In genomic region chr12:30594509-30594908, GRCh38 we compare ENCODE assay signal across 37 cellular contexts.
"Had no signal": no experiment of that assay in that cellular context is flagged by ENCODE, and none has a peak within 500 bp of the region (broad histone marks: within the 10 kb centered on the region; RNA-seq: fewer than 3 reads in every experiment).

No MANE protein-coding gene starts in this region.

- H3K4me3 Mint-ChIP-seq: activated B cell treated with CpG ODN at 0.5 μM for 24 hours; activated CD4-positive, alpha-beta memory T cell treated with anti-CD3 and anti-CD28 coated beads, Interleukin-2, amount 10 ng/mL, durations not matched to agents 7 days and 5 days; activated CD4-positive, alpha-beta T cell treated with anti-CD3 and anti-CD28 coated beads, Interleukin-2, amount 10 ng/mL, durations not matched to agents 24 days and 14 days; activated CD8-positive, alpha-beta memory T cell treated with anti-CD3 and anti-CD28 coated beads, Interleukin-2, amount 10 ng/mL, durations not matched to agents 7 days and 5 days; activated CD8-positive, alpha-beta T cell treated with anti-CD3 and anti-CD28 coated beads, Interleukin-2, amount 10 ng/mL, durations not matched to agents 7 days and 5 days; activated naive CD4-positive, alpha-beta T cell treated with anti-CD3 and anti-CD28 coated beads, Interleukin-2, amount 10 ng/mL, durations not matched to agents 7 days and 5 days; activated naive CD4-positive, alpha-beta T cell treated with anti-CD3 and anti-CD28 coated beads, Interleukin-2, amount 50 U/mL, for 24 hours; activated naive CD8-positive, alpha-beta T cell; activated naive CD8-positive, alpha-beta T cell treated with anti-CD3 and anti-CD28 coated beads, Interleukin-2, amount 10 ng/mL, durations not matched to agents 7 days and 5 days; activated naive CD8-positive, alpha-beta T cell treated with anti-CD3 and anti-CD28 coated beads, Interleukin-2, amount 50 U/mL, for 24 hours; activated T-cell treated with anti-CD3 and anti-CD28 coated beads, Interleukin-2, amount 50 U/mL, for 24 hours; brain; central memory CD8-positive, alpha-beta T cell; T-helper 1 cell treated with Interleukin-12 subunit alpha and Interleukin-12 subunit beta and Interleukin-4 antibody, amounts not matched to agents 30 μg/mL and 1 μg/mL, for 36 hours; T-helper 2 cell treated with Interferon-gamma antibody and Interleukin-4, amounts not matched to agents 5 μg/mL and 100 μg/mL, for 36 hours had no signal

- H3K27me3 Mint-ChIP-seq: activated B cell treated with CpG ODN at 0.5 μM for 24 hours; activated CD4-positive, alpha-beta memory T cell treated with anti-CD3 and anti-CD28 coated beads, Interleukin-2, amount 10 ng/mL, durations not matched to agents 7 days and 5 days; activated CD4-positive, alpha-beta T cell treated with anti-CD3 and anti-CD28 coated beads, Interleukin-2, amount 10 ng/mL, durations not matched to agents 24 days and 14 days; activated CD8-positive, alpha-beta memory T cell treated with anti-CD3 and anti-CD28 coated beads, Interleukin-2, amount 10 ng/mL, durations not matched to agents 7 days and 5 days; activated naive CD4-positive, alpha-beta T cell treated with anti-CD3 and anti-CD28 coated beads, Interleukin-2, amount 10 ng/mL, durations not matched to agents 7 days and 5 days; activated naive CD4-positive, alpha-beta T cell treated with anti-CD3 and anti-CD28 coated beads, Interleukin-2, amount 50 U/mL, for 24 hours; activated naive CD8-positive, alpha-beta T cell; activated naive CD8-positive, alpha-beta T cell treated with anti-CD3 and anti-CD28 coated beads, Interleukin-2, amount 10 ng/mL, durations not matched to agents 7 days and 5 days; activated naive CD8-positive, alpha-beta T cell treated with anti-CD3 and anti-CD28 coated beads, Interleukin-2, amount 50 U/mL, for 24 hours; activated T-cell treated with anti-CD3 and anti-CD28 coated beads, Interleukin-2, amount 50 U/mL, for 24 hours; central memory CD8-positive, alpha-beta T cell had no signal

- H3K9me3 ChIP-seq: ascending aorta had no signal

- ATAC-seq: activated CD8-positive, alpha-beta memory T cell treated with anti-CD3 and anti-CD28 coated beads, Interleukin-2, amount 10 ng/mL, durations not matched to agents 7 days and 5 days; activated CD8-positive, alpha-beta T cell treated with anti-CD3 and anti-CD28 coated beads, Interleukin-2, amount 10 ng/mL, durations not matched to agents 7 days and 5 days; activated naive CD8-positive, alpha-beta T cell treated with anti-CD3 and anti-CD28 coated beads, Interleukin-2, amount 50 U/mL, for 24 hours had no signal

- H3K4me3 ChIP-seq: ascending aorta, cardiac muscle cell had no signal

- H3K27ac ChIP-seq: ascending aorta, cardiac muscle cell, VCaP had no signal

- H3K36me3 ChIP-seq: ascending aorta, cardiac muscle cell had no signal

- H3K4me1 Mint-ChIP-seq: activated B cell treated with CpG ODN at 0.5 μM for 24 hours; activated CD4-positive, alpha-beta memory T cell treated with anti-CD3 and anti-CD28 coated beads, Interleukin-2, amount 10 ng/mL, durations not matched to agents 7 days and 5 days; activated CD4-positive, alpha-beta T cell treated with anti-CD3 and anti-CD28 coated beads, Interleukin-2, amount 10 ng/mL, durations not matched to agents 24 days and 14 days; activated CD8-positive, alpha-beta memory T cell treated with anti-CD3 and anti-CD28 coated beads, Interleukin-2, amount 10 ng/mL, durations not matched to agents 7 days and 5 days; activated naive CD4-positive, alpha-beta T cell treated with anti-CD3 and anti-CD28 coated beads, Interleukin-2, amount 10 ng/mL, durations not matched to agents 7 days and 5 days; activated naive CD4-positive, alpha-beta T cell treated with anti-CD3 and anti-CD28 coated beads, Interleukin-2, amount 50 U/mL, for 24 hours; activated naive CD8-positive, alpha-beta T cell treated with anti-CD3 and anti-CD28 coated beads, Interleukin-2, amount 10 ng/mL, durations not matched to agents 7 days and 5 days; activated naive CD8-positive, alpha-beta T cell treated with anti-CD3 and anti-CD28 coated beads, Interleukin-2, amount 50 U/mL, for 24 hours; central memory CD8-positive, alpha-beta T cell had no signal

- H3K4me1 ChIP-seq: ascending aorta had no signal

- H3K9me3 Mint-ChIP-seq: activated CD4-positive, alpha-beta memory T cell treated with anti-CD3 and anti-CD28 coated beads, Interleukin-2, amount 10 ng/mL, durations not matched to agents 7 days and 5 days; activated naive CD4-positive, alpha-beta T cell treated with anti-CD3 and anti-CD28 coated beads, Interleukin-2, amount 10 ng/mL, durations not matched to agents 7 days and 5 days; activated naive CD4-positive, alpha-beta T cell treated with anti-CD3 and anti-CD28 coated beads, Interleukin-2, amount 50 U/mL, for 24 hours; central memory CD8-positive, alpha-beta T cell; T-helper 1 cell treated with Interleukin-12 subunit alpha and Interleukin-12 subunit beta and Interleukin-4 antibody, amounts not matched to agents 30 μg/mL and 1 μg/mL, for 36 hours; T-helper 2 cell treated with Interferon-gamma antibody and Interleukin-4, amounts not matched to agents 5 μg/mL and 100 μg/mL, for 36 hours had no signal

- H3K27ac Mint-ChIP-seq: activated B cell treated with CpG ODN at 0.5 μM for 24 hours; activated CD4-positive, alpha-beta memory T cell treated with anti-CD3 and anti-CD28 coated beads, Interleukin-2, amount 10 ng/mL, durations not matched to agents 7 days and 5 days; activated CD4-positive, alpha-beta T cell treated with anti-CD3 and anti-CD28 coated beads, Interleukin-2, amount 10 ng/mL, durations not matched to agents 24 days and 14 days; activated CD8-positive, alpha-beta memory T cell treated with anti-CD3 and anti-CD28 coated beads, Interleukin-2, amount 10 ng/mL, durations not matched to agents 7 days and 5 days; activated CD8-positive, alpha-beta T cell treated with anti-CD3 and anti-CD28 coated beads, Interleukin-2, amount 10 ng/mL, durations not matched to agents 7 days and 5 days; activated naive CD4-positive, alpha-beta T cell treated with anti-CD3 and anti-CD28 coated beads, Interleukin-2, amount 10 ng/mL, durations not matched to agents 7 days and 5 days; activated naive CD4-positive, alpha-beta T cell treated with anti-CD3 and anti-CD28 coated beads, Interleukin-2, amount 50 U/mL, for 24 hours; activated naive CD8-positive, alpha-beta T cell; activated naive CD8-positive, alpha-beta T cell treated with anti-CD3 and anti-CD28 coated beads, Interleukin-2, amount 10 ng/mL, durations not matched to agents 7 days and 5 days; activated naive CD8-positive, alpha-beta T cell treated with anti-CD3 and anti-CD28 coated beads, Interleukin-2, amount 50 U/mL, for 24 hours; activated T-cell treated with anti-CD3 and anti-CD28 coated beads, Interleukin-2, amount 50 U/mL, for 24 hours; activated T-helper 2 cell treated with anti-CD3 and anti-CD28 coated beads, Interferon-gamma antibody, Interleukin-2, Interleukin-4, amounts not matched to agents 10 μg/mL and 5 μg/mL and 100 μg/mL, durations not matched to agents 14 hours and 24 hours and 36 hours; brain; T-helper 1 cell treated with Interleukin-12 subunit alpha and Interleukin-12 subunit beta and Interleukin-4 antibody, amounts not matched to agents 30 μg/mL and 1 μg/mL, for 36 hours; T-helper 2 cell treated with Interferon-gamma antibody and Interleukin-4, amounts not matched to agents 5 μg/mL and 100 μg/mL, for 36 hours had no signal

- H3K36me3 Mint-ChIP-seq: activated CD8-positive, alpha-beta memory T cell treated with anti-CD3 and anti-CD28 coated beads, Interleukin-2, amount 10 ng/mL, durations not matched to agents 7 days and 5 days; activated naive CD4-positive, alpha-beta T cell treated with anti-CD3 and anti-CD28 coated beads, Interleukin-2, amount 10 ng/mL, durations not matched to agents 7 days and 5 days; activated naive CD8-positive, alpha-beta T cell treated with anti-CD3 and anti-CD28 coated beads, Interleukin-2, amount 10 ng/mL, durations not matched to agents 7 days and 5 days; brain had no signal

- H3K27me3 ChIP-seq: ascending aorta, cardiac muscle cell had no signal

- DNase-seq: activated B cell treated with CpG ODN at 0.5 μM for 24 hours; activated CD4-positive, alpha-beta memory T cell treated with anti-CD3 and anti-CD28 coated beads, Interleukin-2, amount 10 ng/mL, durations not matched to agents 7 days and 5 days; activated CD4-positive, alpha-beta T cell treated with anti-CD3 and anti-CD28 coated beads for 4 hours; activated CD4-positive, alpha-beta T cell treated with anti-CD3 and anti-CD28 coated beads, Interleukin-2, amount 10 ng/mL, durations not matched to agents 24 days and 14 days; activated CD4-positive, alpha-beta T cell treated with anti-CD3 and anti-CD28 coated beads, Interleukin-2, amount 50 U/mL, for 48 hours; activated CD4-positive, CD25-positive, alpha-beta regulatory T cell treated with anti-CD3 and anti-CD28 coated beads, Interleukin-2, amount 50 U/mL, for 72 hours; activated CD8-positive, alpha-beta memory T cell treated with anti-CD3 and anti-CD28 coated beads for 24 hours; activated CD8-positive, alpha-beta memory T cell treated with anti-CD3 and anti-CD28 coated beads, Interleukin-2, amount 10 ng/mL, durations not matched to agents 7 days and 5 days; activated CD8-positive, alpha-beta memory T cell treated with anti-CD3 and anti-CD28 coated beads, Interleukin-2, amount 50 U/mL, for 48 hours; activated CD8-positive, alpha-beta T cell treated with anti-CD3 and anti-CD28 coated beads, Interleukin-2, amount 10 ng/mL, durations not matched to agents 7 days and 5 days; activated effector memory CD4-positive, alpha-beta T cell treated with Interleukin-2 at 50 U/mL for 16 hours; activated gamma-delta T cell; activated naive CD4-positive, alpha-beta T cell treated with anti-CD3 and anti-CD28 coated beads, Interleukin-2, amount 10 ng/mL, durations not matched to agents 7 days and 5 days; activated naive CD4-positive, alpha-beta T cell treated with Interleukin-2 at 50 U/mL for 16 hours; activated naive CD8-positive, alpha-beta T cell treated with anti-CD3 and anti-CD28 coated beads, Interleukin-2, amount 10 ng/mL, durations not matched to agents 7 days and 5 days; activated naive CD8-positive, alpha-beta T cell treated with anti-CD3 and anti-CD28 coated beads, Interleukin-2, amount 50 U/mL, for 24 hours; activated T-cell treated with anti-CD3 and anti-CD28 coated beads, Interleukin-2, amount 50 U/mL, for 24 hours; activated T-cell treated with anti-CD3 and anti-CD28 coated beads, Interleukin-2, amount 50 U/mL, for 48 hours; amygdala; anterior cingulate cortex; caudate nucleus; cerebellar nuclear complex; T-helper 1 cell; T-helper 2 cell; T-helper 9 cell had no signal

- FAIRE-seq: bronchial epithelial cell, TTC549 had no signal
